8 cellular contexts compared by ENCODE assay signal in genomic region chr10:91410638-91411367, GRCh38. TPM values are rescaled to one million over a fixed set of nuclear protein-coding genes. Genes with fewer than 3 reads are reported as not detected.
A peak's percentile ranks its signal among the peaks of the same experiment; 100 is the strongest.
DNase-seq lines count a peak whose midpoint lies in the region; FAIRE-seq and TF ChIP-seq lines count a peak whose summit lies in the region.

No MANE protein-coding gene starts in this region.

- H2AFZ ChIP-seq in astrocyte (ENCODE audit: low read depth, low read length): peak overlapping the region; percentile 89

- H3K4me3 Mint-ChIP-seq in astrocyte (ENCODE audit: unreplicated experiment): peak overlapping the region; percentile 91

- H3K36me3 Mint-ChIP-seq in astrocyte (ENCODE audit: low read depth, unreplicated experiment): no peaks in the 10 kb centered on the region

- peak; percentile 74 for DNase-seq in activated CD8-positive, alpha-beta memory T cell treated with anti-CD3 and anti-CD28 coated beads for 24 hours
- DNase-seq in activated CD8-positive, alpha-beta memory T cell treated with anti-CD3 and anti-CD28 coated beads, Interleukin-2, amount 50 U/mL, for 48 hours: no peak
- DNase-seq in NT2/D1 (ENCODE audit: low read depth, low spot score) (no peak), astrocyte (ENCODE audit: low read depth) (peak; percentile 62), iPS-NIHi7 (ENCODE audit: extremely low spot score) (peak; percentile 49), small intestine (peak; percentile 62), SIG-M5 (lab: John Stamatoyannopoulos, UW) (no peak)
- no peak for DNase-seq in NK-92 treated with Interleukin-12 subunit alpha and Interleukin-12 subunit beta, amount 100 ng/mL, for 24 hours (lab: John Stamatoyannopoulos, UW)

- no peak for TF ChIP-seq CTCF in astrocyte (IDR thresholded peaks at IDR 0.05; ENCODE audit: insufficient read depth, low read depth, low read length)

- H3K4me1 Mint-ChIP-seq in astrocyte (ENCODE audit: low read depth, unreplicated experiment): peaks cover 11% of the 10 kb centered on the region

- H3K27me3 Mint-ChIP-seq in astrocyte (ENCODE audit: low read depth, unreplicated experiment): no peaks in the 10 kb centered on the region

- peak overlapping the region; percentile 94 for H3K27ac Mint-ChIP-seq in astrocyte (ENCODE audit: unreplicated experiment)

- FAIRE-seq in astrocyte (lab: Jason Lieb, UNC): no peak
- FAIRE-seq in small intestine (lab: Jason Lieb, UNC): no peak

- peak overlapping the region; percentile 97 for H3K27ac ChIP-seq in astrocyte (ENCODE audit: low read depth, low read length)
- H3K27ac ChIP-seq in small intestine (ENCODE audit: low read depth in 1 of 2, low read length in 1 of 2): peak overlapping the region; percentile 77 to 100

- H3K9me3 ChIP-seq in NT2/D1 (ENCODE audit: insufficient read depth, low read length) (no peaks in the 10 kb centered on the region), astrocyte (ENCODE audit: insufficient read depth, low read depth, low read length) (no peaks in the 10 kb centered on the region), small intestine (ENCODE audit: control insufficient read depth, low read depth) (no peaks in the 10 kb centered on the region)

- no peaks in the 10 kb centered on the region for H3K9me3 Mint-ChIP-seq in astrocyte (ENCODE audit: unreplicated experiment)

- peaks cover 50% of the 10 kb centered on the region for H3K79me2 ChIP-seq in astrocyte (ENCODE audit: insufficient read depth, low read length)

- H4K20me1 ChIP-seq in astrocyte (ENCODE audit: insufficient read depth, low read length): peaks cover 16% of the 10 kb centered on the region

- H3K36me3 ChIP-seq in NT2/D1 (ENCODE audit: insufficient read depth, insufficient read length, low read length) (no peaks in the 10 kb centered on the region), astrocyte (ENCODE audit: insufficient read depth, low read length) (no peaks in the 10 kb centered on the region), small intestine (ENCODE audit: control insufficient read depth in 2 of 2, insufficient read depth in 2 of 2, low read length in 2 of 2) (no peaks in the 10 kb centered on the region)

- H3K4me1 ChIP-seq in NT2/D1 (ENCODE audit: insufficient read depth, insufficient read length): no peaks in the 10 kb centered on the region
- peaks cover 39% of the 10 kb centered on the region for H3K4me1 ChIP-seq in astrocyte (ENCODE audit: insufficient read depth, low read length)
- no peaks in the 10 kb centered on the region for H3K4me1 ChIP-seq in small intestine (ENCODE audit: control insufficient read depth in 2 of 2, insufficient read depth in 1 of 2, low read depth in 1 of 2, low read length in 1 of 2)

- peak overlapping the region; percentile 92 for H3K4me2 ChIP-seq in astrocyte (ENCODE audit: low read length)

- H3K4me3 ChIP-seq in NT2/D1 (ENCODE audit: insufficient read length, low read depth) (peak overlapping the region; percentile 62), astrocyte (ENCODE audit: insufficient read depth, low read depth, low read length) (peak overlapping the region; percentile 83), small intestine (ENCODE audit: low read depth in 1 of 2, low read length in 2 of 2) (peak overlapping the region; percentile 40 to 98)

- H3K27me3 ChIP-seq in NT2/D1 (ENCODE audit: insufficient read depth, insufficient read length) (no peaks in the 10 kb centered on the region), astrocyte (ENCODE audit: insufficient read depth, low read length) (no peaks in the 10 kb centered on the region), small intestine (ENCODE audit: control insufficient read depth in 2 of 2, insufficient read depth in 2 of 2, low read length in 2 of 2) (no peaks in the 10 kb centered on the region)

- WGBS in small intestine, 3 donors: 3 to 5% (median 4%) methylated on average over 24 to 25 of the region's 25 CpGs

- peak overlapping the region; percentile 81 for H3K9ac ChIP-seq in NT2/D1 (ENCODE audit: insufficient read length, low read depth)
- H3K9ac ChIP-seq in astrocyte (ENCODE audit: low read length): peak overlapping the region; percentile 99

RNA-seq across cellular contexts. Expression of gene HECTD2, which starts 0.7 kb away (rescaled TPM):
- total RNA-seq in astrocyte: 11.9 and 15.4 TPM in 2 replicates
- 1 to 10 TPM in 2 of 3 donors, under 1 TPM in 1; 0.89 to 2.9 (median 1.6) TPM for polyA plus RNA-seq in small intestine

Comparison
In these comparisons a context has a peak if more than half of its experiments do, and no peak if none do; other contexts are left out.
1. DNase-seq: peak in activated CD8-positive, alpha-beta memory T cell treated with anti-CD3 and anti-CD28 coated beads for 24 hours (single experiment), astrocyte (single experiment), iPS-NIHi7 (single experiment) and small intestine (single experiment); none in activated CD8-positive, alpha-beta memory T cell treated with anti-CD3 and anti-CD28 coated beads, Interleukin-2, amount 50 U/mL, for 48 hours (single experiment), NT2/D1 (single experiment), SIG-M5 (single experiment) and NK-92 treated with Interleukin-12 subunit alpha and Interleukin-12 subunit beta, amount 100 ng/mL, for 24 hours (single experiment).
2. Peak in every context shown above with its lines, with median percentiles within 50 percentile points of each other: H3K4me3 ChIP-seq.